Comparison of ENCODE assay signal across 1 cellular context in genomic region chr11:75022289-75022688, GRCh38.
TF ChIP-seq lines count a peak whose summit lies in the region.

No MANE protein-coding gene starts in this region.

TF ChIP-seq in K562, 482 proteins besides CTCF, POLR2A, EP300 and RAD21 (continued from another document):
- TF ChIP-seq ZBTB26 (CRISPR knock-in tag; IDR thresholded peaks at IDR 0.05) (no peak), JUN (IDR thresholded peaks at IDR 0.05; ENCODE audit: borderline replicate concordance, low read depth, low read length) (no peak), JUN (CRISPR knock-in tag; IDR thresholded peaks at IDR 0.05; ENCODE audit: borderline replicate concordance) (no peak), ZNF23 (CRISPR knock-in tag; IDR thresholded peaks at IDR 0.05) (no peak), SRF (CRISPR knock-in tag; IDR thresholded peaks at IDR 0.05) (no peak), NBN (IDR thresholded peaks at IDR 0.05; ENCODE audit: low read depth) (no peak), CBX2 (IDR thresholded peaks at IDR 0.05; ENCODE audit: insufficient read depth, low read length, poor library complexity, severe bottlenecking) (no peak)
